Comparison of ENCODE assay signal across 9 cellular contexts in genomic region chr17:63445065-63445464, GRCh38. TPM values are rescaled to one million over a fixed set of nuclear protein-coding genes. Genes with fewer than 3 reads are reported as not detected.
DNase-seq lines count a peak whose midpoint lies in the region; ATAC-seq and TF ChIP-seq lines count a peak whose summit lies in the region.
"Had no signal": no experiment of that assay in that cellular context is flagged by ENCODE, and none has a peak within 500 bp of the region (broad histone marks: within the 10 kb centered on the region; RNA-seq: fewer than 3 reads in every experiment).

No MANE protein-coding gene starts in this region.

- H2BK5ac ChIP-seq in H9 (ENCODE audit: insufficient read length, low read length): no peak overlapping the region

- no peak overlapping the region for H3K14ac ChIP-seq in H9 (ENCODE audit: insufficient read depth, low read length)

- peaks cover 14% of the 10 kb centered on the region for H3K23me2 ChIP-seq in H9 (ENCODE audit: insufficient read length, low read depth, low read length, poor library complexity, severe bottlenecking)

- no peaks in the 10 kb centered on the region for H3K79me2 ChIP-seq in H9 (ENCODE audit: insufficient read depth, low read length)

- H4K5ac ChIP-seq in H9 (ENCODE audit: insufficient read length, low read depth, low read length): no peak overlapping the region

- peaks cover 2% of the 10 kb centered on the region; the same call in 1 of the 2 replicates for H3K4me1 ChIP-seq in H9 (ENCODE audit: insufficient read depth, low read length)
- H3K4me1 ChIP-seq in Peyer's patch: peaks cover 9 to 31% (median 12%) of the 10 kb centered on the region in 4 donors
- H3K4me1 ChIP-seq in esophagus muscularis mucosa: peaks cover 29 to 48% (median 42%) of the 10 kb centered on the region in 4 donors

- H3K27me3 ChIP-seq in H9 (ENCODE audit: insufficient read depth, low read length) (no peaks in the 10 kb centered on the region; the same call in 1 of the 2 replicates), Peyer's patch (no peaks in the 10 kb centered on the region), esophagus muscularis mucosa (no peaks in the 10 kb centered on the region)

- no peak for TF ChIP-seq EP300 in esophagus muscularis mucosa (IDR thresholded peaks at IDR 0.05)

- H3K9me3 Mint-ChIP-seq in H9 (peaks cover 0 to 3% of the 10 kb centered on the region in 2 experiments; a peak in 1 of 5 replicates), progenitor cell of endocrine pancreas (ENCODE audit: low read depth) (no peaks in the 10 kb centered on the region)

- no peaks in the 10 kb centered on the region for H3K79me1 ChIP-seq in H9 (ENCODE audit: insufficient read depth, low read depth, low read length, poor library complexity, severe bottlenecking)

- H3K56ac ChIP-seq in H9 (ENCODE audit: insufficient read length, low read depth, low read length): no peak overlapping the region

- no peaks in the 10 kb centered on the region for H3K9me3 ChIP-seq in H9 (ENCODE audit: control insufficient read depth, low read depth, low read length)
- no peaks in the 10 kb centered on the region for H3K9me3 ChIP-seq in Peyer's patch
- H3K9me3 ChIP-seq in esophagus muscularis mucosa: no peaks in the 10 kb centered on the region

- H3K27ac ChIP-seq in H9 (ENCODE audit: insufficient read length, low read depth, low read length): no peak overlapping the region
- peak overlapping the region in 3 of 4 donors; percentile 92 to 93 (median 93) for H3K27ac ChIP-seq in Peyer's patch
- peak overlapping the region in 2 of 4 donors; percentile 81 to 88 for H3K27ac ChIP-seq in esophagus muscularis mucosa (replicated peaks in 1 of 4)

- intact Hi-C loops in esophagus muscularis mucosa (cut with DNase I): loop anchor here (5.0 kb wide), 1 partner anchor 102 kb away; no protein-coding TSS in a partner anchor

- TF ChIP-seq POLR2A in Peyer's patch (IDR thresholded peaks at IDR 0.05): no peak
- TF ChIP-seq POLR2A in esophagus muscularis mucosa (IDR thresholded peaks at IDR 0.05; ENCODE audit: low read depth): no peak

- no peak overlapping the region for H2AK5ac ChIP-seq in H9 (ENCODE audit: insufficient read length, low read length)

- H3K4ac ChIP-seq in H9 (ENCODE audit: low read depth, low read length): no peak overlapping the region

- H3K36me3 ChIP-seq in Peyer's patch (no peaks in the 10 kb centered on the region), esophagus muscularis mucosa (no peaks in the 10 kb centered on the region)

- H2BK15ac ChIP-seq in H9 (ENCODE audit: low read depth, low read length): no peak overlapping the region

- TF ChIP-seq CTCF in H9 (conservative IDR thresholded peaks at IDR 0.05) (no peak), Peyer's patch (IDR thresholded peaks at IDR 0.05) (no peak), esophagus muscularis mucosa (IDR thresholded peaks at IDR 0.05) (no peak), progenitor cell of endocrine pancreas (IDR thresholded peaks at IDR 0.05; ENCODE audit: unreplicated experiment) (no peak)

- ATAC-seq in HG03175 (IDR thresholded peaks at IDR 0.05; ENCODE audit: unreplicated experiment) (no peak), GM18868 (IDR thresholded peaks at IDR 0.05; ENCODE audit: unreplicated experiment) (no peak)

- H3K4me1 Mint-ChIP-seq in H9 (peaks cover 27 to 41% of the 10 kb centered on the region in 2 experiments), progenitor cell of endocrine pancreas (ENCODE audit: low read depth) (peaks cover 6% of the 10 kb centered on the region)

- peaks cover 23% of the 10 kb centered on the region for H3K27me3 Mint-ChIP-seq in H9 (ENCODE audit: low read depth)
- H3K27me3 Mint-ChIP-seq in progenitor cell of endocrine pancreas: peaks cover 9% of the 10 kb centered on the region

- H2BK120ac ChIP-seq in H9 (ENCODE audit: low read depth, low read length, poor library complexity, severe bottlenecking): no peak overlapping the region

- H3K4me3 ChIP-seq in Peyer's patch (peak overlapping the region in 3 of 4 donors; percentile 66 to 87 (median 82)), esophagus muscularis mucosa (peak overlapping the region; percentile 65 to 83 (median 78))

- DNase-seq in H9 (no peak), Peyer's patch (peak in 1 of 3 donors; percentile 50), esophagus muscularis mucosa (ENCODE audit: extremely low spot score) (no peak), progenitor cell of endocrine pancreas (ENCODE audit: low spot score, unreplicated experiment) (no peak), NCI-H1930 (lab: John Stamatoyannopoulos, UW) (no peak), NCI-H187 treated with DMSO at 0.1 percent for 48 hours (lab: John Stamatoyannopoulos, UW) (no peak)
- DNase-seq: NCI-H524 treated with DMSO at 0.1 percent for 48 hours had no signal

- peaks cover 4% of the 10 kb centered on the region for H4K20me1 ChIP-seq in H9 (ENCODE audit: control insufficient read depth, insufficient read depth, insufficient read length)

- H3K18ac ChIP-seq in H9 (ENCODE audit: insufficient read length, low read depth, low read length): no peak overlapping the region

- WGBS in H9 (ENCODE audit: extremely low coverage, insufficient read length, low lambda C conversion rate): no CpG with 5 or more reads among the region's 7 CpGs
- WGBS in esophagus muscularis mucosa: 65% methylated on average over 7 of the region's 7 CpGs

- no peak overlapping the region for H4K8ac ChIP-seq in H9 (replicated peaks; ENCODE audit: insufficient read length, low read depth, low read length)

- H2BK12ac ChIP-seq in H9 (ENCODE audit: insufficient read length, low read depth, low read length): no peak overlapping the region

- H3K23ac ChIP-seq in H9 (ENCODE audit: insufficient read length, low read depth, low read length): no peak overlapping the region

- peak overlapping the region; percentile 66 to 77 for H3K4me3 Mint-ChIP-seq in H9
- peak overlapping the region; percentile 76 for H3K4me3 Mint-ChIP-seq in progenitor cell of endocrine pancreas (ENCODE audit: low read depth)

- H4K91ac ChIP-seq in H9 (ENCODE audit: insufficient read length, low read depth, low read length): no peak overlapping the region

- no peak overlapping the region for H2AFZ ChIP-seq in H9 (ENCODE audit: low read length)

- no peak overlapping the region for H3K27ac Mint-ChIP-seq in H9
- H3K27ac Mint-ChIP-seq in progenitor cell of endocrine pancreas: peak overlapping the region; percentile 83

- H3K36me3 Mint-ChIP-seq in H9 (ENCODE audit: insufficient read depth in 1 of 3, low read depth in 3 of 3) (0 out of 7 replicates have a peak, but pooled peaks cover 0 to 4% (median 0%) of the 10 kb centered on the region in 3 experiments), progenitor cell of endocrine pancreas (ENCODE audit: insufficient read depth) (no peaks in the 10 kb centered on the region)

- H3K9ac ChIP-seq in H9 (ENCODE audit: extremely low read depth, insufficient read length, low read length): no peak overlapping the region

- H2BK20ac ChIP-seq in H9 (ENCODE audit: low read depth, low read length, poor library complexity, severe bottlenecking): no peak overlapping the region

- no peak overlapping the region for H3T11ph ChIP-seq in H9 (ENCODE audit: low read length)

- peak overlapping the region; percentile 36 for H3K4me2 ChIP-seq in H9 (ENCODE audit: insufficient read depth, insufficient read length, low read length)

RNA-seq across cellular contexts. Expression of gene CYB561, which starts 1.0 kb away (rescaled TPM):
- total RNA-seq in H9 (2021) (20.7 and 21.8 TPM in 2 replicates), Peyer's patch (100 to 1,000 TPM in 2 of 4 donors, 10 to 100 TPM in 2; 42.9 to 161 (median 98.5) TPM), esophagus muscularis mucosa (10 to 100 TPM in 3 of 4 donors, 1 to 10 TPM in 1; 8.8 to 17.0 (median 13.2) TPM), progenitor cell of endocrine pancreas (34.5 and 37.3 TPM in 2 replicates)

RNA-seq across cellular contexts. Expression of gene ACE, which starts 31.8 kb away (rescaled TPM):
- 4.8 and 5.4 TPM in 2 replicates for total RNA-seq in H9 (2021)
- total RNA-seq in Peyer's patch: 1,000 to 10,000 TPM in 2 of 4 donors, 100 to 1,000 TPM in 1, 10 to 100 TPM in 1; 42.9 to 1,678 (median 1,106) TPM
- total RNA-seq in esophagus muscularis mucosa: 1 to 10 TPM; 2.5 to 9.6 (median 4.9) TPM
- total RNA-seq in progenitor cell of endocrine pancreas: 6.4 and 6.8 TPM in 2 replicates
